In the genomic region with DNA sequence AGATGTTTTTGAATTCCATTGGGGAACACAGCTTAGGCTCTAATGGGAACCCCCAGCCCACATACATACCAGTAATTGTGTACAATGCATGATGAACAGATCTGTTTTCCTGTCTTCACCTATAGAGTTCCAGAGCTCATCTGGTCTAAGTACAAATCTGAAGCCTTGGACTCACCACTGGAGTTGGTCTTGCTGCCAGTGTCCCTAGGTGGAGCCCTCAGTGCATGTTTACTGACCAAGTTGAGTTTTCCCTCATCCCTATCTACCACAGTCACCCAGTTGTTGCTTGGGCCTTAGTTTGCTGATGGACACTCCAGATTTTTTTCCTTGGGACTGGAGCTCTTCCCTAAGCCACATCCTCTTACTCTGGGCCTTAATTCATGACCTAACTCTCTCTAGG, we compare ENCODE assay signal across 1 cellular context.
TF ChIP-seq lines count a peak whose summit lies in the region.

No MANE protein-coding gene starts in this region.

TF ChIP-seq in GM12878, 131 proteins besides CTCF, POLR2A, EP300 and RAD21 (continued from another document):
- TF ChIP-seq, protein P1, sequence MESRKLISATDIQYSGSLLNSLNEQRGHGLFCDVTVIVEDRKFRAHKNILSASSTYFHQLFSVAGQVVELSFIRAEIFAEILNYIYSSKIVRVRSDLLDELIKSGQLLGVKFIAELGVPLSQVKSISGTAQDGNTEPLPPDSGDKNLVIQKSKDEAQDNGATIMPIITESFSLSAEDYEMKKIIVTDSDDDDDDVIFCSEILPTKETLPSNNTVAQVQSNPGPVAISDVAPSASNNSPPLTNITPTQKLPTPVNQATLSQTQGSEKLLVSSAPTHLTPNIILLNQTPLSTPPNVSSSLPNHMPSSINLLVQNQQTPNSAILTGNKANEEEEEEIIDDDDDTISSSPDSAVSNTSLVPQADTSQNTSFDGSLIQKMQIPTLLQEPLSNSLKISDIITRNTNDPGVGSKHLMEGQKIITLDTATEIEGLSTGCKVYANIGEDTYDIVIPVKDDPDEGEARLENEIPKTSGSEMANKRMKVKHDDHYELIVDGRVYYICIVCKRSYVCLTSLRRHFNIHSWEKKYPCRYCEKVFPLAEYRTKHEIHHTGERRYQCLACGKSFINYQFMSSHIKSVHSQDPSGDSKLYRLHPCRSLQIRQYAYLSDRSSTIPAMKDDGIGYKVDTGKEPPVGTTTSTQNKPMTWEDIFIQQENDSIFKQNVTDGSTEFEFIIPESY (IDR thresholded peaks at IDR 0.05) = no peak
- TF ChIP-seq, protein P2, sequence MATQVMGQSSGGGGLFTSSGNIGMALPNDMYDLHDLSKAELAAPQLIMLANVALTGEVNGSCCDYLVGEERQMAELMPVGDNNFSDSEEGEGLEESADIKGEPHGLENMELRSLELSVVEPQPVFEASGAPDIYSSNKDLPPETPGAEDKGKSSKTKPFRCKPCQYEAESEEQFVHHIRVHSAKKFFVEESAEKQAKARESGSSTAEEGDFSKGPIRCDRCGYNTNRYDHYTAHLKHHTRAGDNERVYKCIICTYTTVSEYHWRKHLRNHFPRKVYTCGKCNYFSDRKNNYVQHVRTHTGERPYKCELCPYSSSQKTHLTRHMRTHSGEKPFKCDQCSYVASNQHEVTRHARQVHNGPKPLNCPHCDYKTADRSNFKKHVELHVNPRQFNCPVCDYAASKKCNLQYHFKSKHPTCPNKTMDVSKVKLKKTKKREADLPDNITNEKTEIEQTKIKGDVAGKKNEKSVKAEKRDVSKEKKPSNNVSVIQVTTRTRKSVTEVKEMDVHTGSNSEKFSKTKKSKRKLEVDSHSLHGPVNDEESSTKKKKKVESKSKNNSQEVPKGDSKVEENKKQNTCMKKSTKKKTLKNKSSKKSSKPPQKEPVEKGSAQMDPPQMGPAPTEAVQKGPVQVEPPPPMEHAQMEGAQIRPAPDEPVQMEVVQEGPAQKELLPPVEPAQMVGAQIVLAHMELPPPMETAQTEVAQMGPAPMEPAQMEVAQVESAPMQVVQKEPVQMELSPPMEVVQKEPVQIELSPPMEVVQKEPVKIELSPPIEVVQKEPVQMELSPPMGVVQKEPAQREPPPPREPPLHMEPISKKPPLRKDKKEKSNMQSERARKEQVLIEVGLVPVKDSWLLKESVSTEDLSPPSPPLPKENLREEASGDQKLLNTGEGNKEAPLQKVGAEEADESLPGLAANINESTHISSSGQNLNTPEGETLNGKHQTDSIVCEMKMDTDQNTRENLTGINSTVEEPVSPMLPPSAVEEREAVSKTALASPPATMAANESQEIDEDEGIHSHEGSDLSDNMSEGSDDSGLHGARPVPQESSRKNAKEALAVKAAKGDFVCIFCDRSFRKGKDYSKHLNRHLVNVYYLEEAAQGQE (IDR thresholded peaks at IDR 0.05; ENCODE audit: low read depth, low read length) = no peak
